Comparison of ENCODE assay signal across 8 cellular contexts in genomic region chr4:186719925-186720694, GRCh38. TPM values are rescaled to one million over a fixed set of nuclear protein-coding genes. Genes with fewer than 3 reads are reported as not detected.
A peak's percentile ranks its signal among the peaks of the same experiment; 100 is the strongest.
DNase-seq lines count a peak whose midpoint lies in the region; ATAC-seq lines count a peak whose summit lies in the region.

No MANE protein-coding gene starts in this region.

- no peaks in the 10 kb centered on the region for H3K27me3 ChIP-seq in rectal smooth muscle tissue (ENCODE audit: control insufficient read depth, insufficient read depth, low read length)

- POLR2A ChIA-PET in activated CD4-positive, alpha-beta memory T cell treated with anti-CD3 and anti-CD28 coated beads for 36 hours (lab: Charles Lee): no interaction called here

- no peak overlapping the region for H3K4me3 ChIP-seq in rectal smooth muscle tissue (ENCODE audit: low read length)

- peaks cover 7% of the 10 kb centered on the region for H3K4me1 Mint-ChIP-seq in activated naive CD8-positive, alpha-beta T cell treated with anti-CD3 and anti-CD28 coated beads, Interleukin-2, amount 50 U/mL, for 24 hours
- peaks cover 11% of the 10 kb centered on the region for H3K4me1 Mint-ChIP-seq in activated CD4-positive, alpha-beta memory T cell treated with anti-CD3 and anti-CD28 coated beads for 36 hours (ENCODE audit: low read depth)

- CTCF ChIA-PET in activated CD4-positive, alpha-beta memory T cell treated with anti-CD3 and anti-CD28 coated beads for 36 hours (lab: Charles Lee): interaction anchor here (1.1 kb wide), 1 partner anchor 8 kb away, joined by 3 read pairs; no protein-coding TSS in a partner anchor

- H3K4me1 ChIP-seq in rectal smooth muscle tissue (ENCODE audit: control insufficient read depth, insufficient read depth, low read length): peaks cover 5% of the 10 kb centered on the region

- no peaks in the 10 kb centered on the region for H3K36me3 Mint-ChIP-seq in activated naive CD8-positive, alpha-beta T cell treated with anti-CD3 and anti-CD28 coated beads, Interleukin-2, amount 50 U/mL, for 24 hours (ENCODE audit: low read depth)
- peaks cover 2% of the 10 kb centered on the region for H3K36me3 Mint-ChIP-seq in activated CD4-positive, alpha-beta memory T cell treated with anti-CD3 and anti-CD28 coated beads for 36 hours

- intact Hi-C loops in activated CD4-positive, alpha-beta memory T cell treated with anti-CD3 and anti-CD28 coated beads for 36 hours (cut with micrococcal nuclease): no loop called here

- H3K4me3 Mint-ChIP-seq in activated naive CD8-positive, alpha-beta T cell treated with anti-CD3 and anti-CD28 coated beads, Interleukin-2, amount 50 U/mL, for 24 hours: no peak overlapping the region
- H3K4me3 Mint-ChIP-seq in activated CD4-positive, alpha-beta memory T cell treated with anti-CD3 and anti-CD28 coated beads for 36 hours: no peak overlapping the region

- no peaks in the 10 kb centered on the region for H3K36me3 ChIP-seq in rectal smooth muscle tissue (ENCODE audit: control insufficient read depth, insufficient read depth, low read length)

- peak; percentile 8 for DNase-seq in NCI-H82 (lab: John Stamatoyannopoulos, UW)
- DNase-seq in NCI-H82 treated with DMSO at 0.1 percent for 48 hours (lab: John Stamatoyannopoulos, UW; ENCODE audit: unreplicated experiment): no peak
- DNase-seq in NAMALWA (ENCODE audit: low spot score): peak; percentile 54
- DNase-seq in dermis blood vessel endothelial cell: peak; percentile 30
- no peak for DNase-seq in activated naive CD8-positive, alpha-beta T cell treated with anti-CD3 and anti-CD28 coated beads, Interleukin-2, amount 50 U/mL, for 24 hours
- no peak for DNase-seq in CD1c-positive myeloid dendritic cell (ENCODE audit: extremely low spot score)
- no peak for DNase-seq in activated CD4-positive, alpha-beta memory T cell treated with anti-CD3 and anti-CD28 coated beads for 36 hours

- H3K27me3 Mint-ChIP-seq in activated naive CD8-positive, alpha-beta T cell treated with anti-CD3 and anti-CD28 coated beads, Interleukin-2, amount 50 U/mL, for 24 hours: peaks cover 24% of the 10 kb centered on the region
- peaks cover 24% of the 10 kb centered on the region for H3K27me3 Mint-ChIP-seq in activated CD4-positive, alpha-beta memory T cell treated with anti-CD3 and anti-CD28 coated beads for 36 hours

- peak overlapping the region; percentile 21 for H3K9ac ChIP-seq in rectal smooth muscle tissue (ENCODE audit: low read length)

- ATAC-seq in activated naive CD8-positive, alpha-beta T cell treated with anti-CD3 and anti-CD28 coated beads, Interleukin-2, amount 50 U/mL, for 24 hours: no peak

- no peak overlapping the region for H3K27ac Mint-ChIP-seq in activated naive CD8-positive, alpha-beta T cell treated with anti-CD3 and anti-CD28 coated beads, Interleukin-2, amount 50 U/mL, for 24 hours
- no peak overlapping the region for H3K27ac Mint-ChIP-seq in activated CD4-positive, alpha-beta memory T cell treated with anti-CD3 and anti-CD28 coated beads for 36 hours

- no peak overlapping the region for H3K27ac ChIP-seq in rectal smooth muscle tissue (ENCODE audit: low read depth, low read length)

- peaks cover 17% of the 10 kb centered on the region for H3K9me3 Mint-ChIP-seq in activated naive CD8-positive, alpha-beta T cell treated with anti-CD3 and anti-CD28 coated beads, Interleukin-2, amount 50 U/mL, for 24 hours
- peaks cover 12% of the 10 kb centered on the region for H3K9me3 Mint-ChIP-seq in activated CD4-positive, alpha-beta memory T cell treated with anti-CD3 and anti-CD28 coated beads for 36 hours

RNA-seq across cellular contexts. Expression of gene FAT1, which starts 3.5 kb away (rescaled TPM):
- 2.8 and 16.0 TPM in 2 replicates for total RNA-seq in dermis blood vessel endothelial cell
- total RNA-seq in activated CD4-positive, alpha-beta memory T cell treated with anti-CD3 and anti-CD28 coated beads for 36 hours: not detected

Comparison
In these comparisons a context has a peak if more than half of its experiments do, and no peak if none do; other contexts are left out.
1. DNase-seq: peak in NCI-H82 (single experiment), NAMALWA (single experiment) and dermis blood vessel endothelial cell (single experiment); none in NCI-H82 treated with DMSO at 0.1 percent for 48 hours (single experiment), activated naive CD8-positive, alpha-beta T cell treated with anti-CD3 and anti-CD28 coated beads, Interleukin-2, amount 50 U/mL, for 24 hours (single experiment), CD1c-positive myeloid dendritic cell (single experiment) and activated CD4-positive, alpha-beta memory T cell treated with anti-CD3 and anti-CD28 coated beads for 36 hours (single experiment).